ENCODE assay signal across 8 cellular contexts in genomic region chr1:39183503-39184353, GRCh38. TPM values are rescaled to one million over a fixed set of nuclear protein-coding genes. Genes with fewer than 3 reads are reported as not detected.
DNase-seq lines count a peak whose midpoint lies in the region; ATAC-seq and TF ChIP-seq lines count a peak whose summit lies in the region.

No MANE protein-coding gene starts in this region.

- H3K4me3 Mint-ChIP-seq in activated CD4-positive, alpha-beta memory T cell treated with anti-CD3 and anti-CD28 coated beads for 36 hours, result peak overlapping the region; percentile 11
- H3K4me3 Mint-ChIP-seq in endodermal cell (no peak overlapping the region), natural killer cell (no peak overlapping the region)

- no peak overlapping the region for H3K27ac ChIP-seq in endodermal cell (ENCODE audit: low read depth, low read length)
- peak overlapping the region; percentile 61 for H3K27ac ChIP-seq in subcutaneous abdominal adipose tissue (ENCODE audit: low read depth, low read length)

- no peaks in the 10 kb centered on the region for H3K9me3 Mint-ChIP-seq in activated CD4-positive, alpha-beta memory T cell treated with anti-CD3 and anti-CD28 coated beads for 36 hours
- H3K9me3 Mint-ChIP-seq in endodermal cell (no peaks in the 10 kb centered on the region), natural killer cell (no peaks in the 10 kb centered on the region)

- peaks cover 51% of the 10 kb centered on the region for H3K4me1 Mint-ChIP-seq in activated CD4-positive, alpha-beta memory T cell treated with anti-CD3 and anti-CD28 coated beads for 36 hours (ENCODE audit: low read depth)
- H3K4me1 Mint-ChIP-seq in endodermal cell, result peaks cover 32% of the 10 kb centered on the region
- H3K4me1 Mint-ChIP-seq in natural killer cell, result peaks cover 14% of the 10 kb centered on the region in 2 donors

- POLR2A ChIA-PET in activated CD4-positive, alpha-beta memory T cell treated with anti-CD3 and anti-CD28 coated beads for 36 hours (lab: Charles Lee), result interaction anchor here (0.6 to 1.6 kb wide), 6 partner anchors 8 to 175 kb away, joined by 3 to 8 read pairs (median 7); no protein-coding TSS in a partner anchor

- peak; percentile 53 for DNase-seq in D341Med (ENCODE audit: low spot score)
- peak; percentile 78 for DNase-seq in NCI-H82 (lab: John Stamatoyannopoulos, UW)
- DNase-seq in activated CD4-positive, alpha-beta memory T cell treated with anti-CD3 and anti-CD28 coated beads for 36 hours, result peak; percentile 91
- DNase-seq in endodermal cell, result peak; percentile 85
- DNase-seq in natural killer cell, result peak; percentile 53

- H3K36me3 ChIP-seq in endodermal cell (ENCODE audit: control insufficient read depth, insufficient read depth, low read length) (no peaks in the 10 kb centered on the region), subcutaneous abdominal adipose tissue (ENCODE audit: control insufficient read depth in 5 of 5, insufficient read depth in 5 of 5, low read length in 5 of 5) (no peaks in the 10 kb centered on the region)

- H3K9ac ChIP-seq in endodermal cell (ENCODE audit: extremely low read depth, low read length, poor library complexity, severe bottlenecking) (no peak overlapping the region), subcutaneous abdominal adipose tissue (ENCODE audit: low read length in 5 of 5) (no peak overlapping the region)

- H3K27ac Mint-ChIP-seq in activated CD4-positive, alpha-beta memory T cell treated with anti-CD3 and anti-CD28 coated beads for 36 hours, result peak overlapping the region; percentile 91
- H3K27ac Mint-ChIP-seq in endodermal cell, result no peak overlapping the region
- peak overlapping the region; percentile 58 to 90 for H3K27ac Mint-ChIP-seq in natural killer cell

- H3K36me3 Mint-ChIP-seq in activated CD4-positive, alpha-beta memory T cell treated with anti-CD3 and anti-CD28 coated beads for 36 hours, result no peaks in the 10 kb centered on the region
- peaks cover 6% of the 10 kb centered on the region for H3K36me3 Mint-ChIP-seq in endodermal cell (ENCODE audit: low read depth)
- H3K36me3 Mint-ChIP-seq in natural killer cell, result no peaks in the 10 kb centered on the region

- TF ChIP-seq CTCF in endodermal cell (conservative IDR thresholded peaks at IDR 0.05) (peak; percentile 75), natural killer cell (IDR thresholded peaks at IDR 0.05) (peak; percentile 63)

- ATAC-seq in HG02943 (IDR thresholded peaks at IDR 0.05; ENCODE audit: low read depth, unreplicated experiment), result peak; percentile 74
- ATAC-seq in natural killer cell, result peak; percentile 89 to 92 (median 92)
- no peak for ATAC-seq in HG02885 (IDR thresholded peaks at IDR 0.05; ENCODE audit: poor library complexity, unreplicated experiment)

- CTCF ChIA-PET in activated CD4-positive, alpha-beta memory T cell treated with anti-CD3 and anti-CD28 coated beads for 36 hours (lab: Charles Lee), result interaction anchor here (0.7 to 5.6 kb wide), 30 partner anchors 9 to 227 kb away, joined by 3 to 75 read pairs (median 4); partner anchors contain the start of genes MACF1 and NDUFS5

- no peaks in the 10 kb centered on the region for H3K27me3 Mint-ChIP-seq in activated CD4-positive, alpha-beta memory T cell treated with anti-CD3 and anti-CD28 coated beads for 36 hours
- H3K27me3 Mint-ChIP-seq in endodermal cell (ENCODE audit: insufficient read depth) (no peaks in the 10 kb centered on the region), natural killer cell (ENCODE audit: low read depth in 2 of 2) (no peaks in the 10 kb centered on the region)

- intact Hi-C loops in activated CD4-positive, alpha-beta memory T cell treated with anti-CD3 and anti-CD28 coated beads for 36 hours (cut with micrococcal nuclease), result loop anchor here (1.0 kb wide), 3 partner anchors 9 to 81 kb away; no protein-coding TSS in a partner anchor
- intact Hi-C loops in natural killer cell (cut with micrococcal nuclease), result loop anchor here (2.0 to 5.0 kb wide), 2 partner anchors 34 to 75 kb away; no protein-coding TSS in a partner anchor

- H3K9me3 ChIP-seq in endodermal cell (ENCODE audit: control insufficient read depth, low read length), result no peaks in the 10 kb centered on the region
- H3K9me3 ChIP-seq in subcutaneous abdominal adipose tissue (ENCODE audit: control insufficient read depth in 5 of 5, low read length in 5 of 5), result no peaks in the 10 kb centered on the region

- no peak overlapping the region for H3K4me3 ChIP-seq in endodermal cell (ENCODE audit: low read length)
- no peak overlapping the region for H3K4me3 ChIP-seq in subcutaneous abdominal adipose tissue (ENCODE audit: low read depth in 1 of 5, low read length in 5 of 5)

- H3K4me1 ChIP-seq in endodermal cell (ENCODE audit: control insufficient read depth, insufficient read depth, low read length), result peaks cover 7% of the 10 kb centered on the region
- H3K4me1 ChIP-seq in subcutaneous abdominal adipose tissue (ENCODE audit: control insufficient read depth in 5 of 5, insufficient read depth in 5 of 5, low read length in 5 of 5), result peaks cover 0 to 25% (median 12%) of the 10 kb centered on the region in 5 donors

- 91 to 95% methylated on average over 4 of the region's 4 CpGs for WGBS in endodermal cell (ENCODE audit: insufficient coverage in 1 of 2, insufficient read length in 1 of 2), 2 experiments

- no peaks in the 10 kb centered on the region for H3K27me3 ChIP-seq in endodermal cell (ENCODE audit: control insufficient read depth, insufficient read depth, low read length, poor library complexity, severe bottlenecking)
- H3K27me3 ChIP-seq in subcutaneous abdominal adipose tissue (ENCODE audit: control insufficient read depth in 5 of 5, insufficient read depth in 4 of 5, low read length in 5 of 5), result no peaks in the 10 kb centered on the region

RNA-seq across cellular contexts. Expression of gene MACF1, which starts 20.8 kb away (rescaled TPM):
- 100 to 1,000 TPM; 239 to 240 TPM for total RNA-seq in activated CD4-positive, alpha-beta memory T cell treated with anti-CD3 and anti-CD28 coated beads for 36 hours
- total RNA-seq in endodermal cell (100 to 1,000 TPM; 214 to 251 TPM), natural killer cell (100 to 1,000 TPM; 752 to 811 (median 752) TPM)
- 89.7 TPM for polyA plus RNA-seq in endodermal cell (2013, experiment 1 of 2)
- polyA plus RNA-seq in endodermal cell (2013, experiment 2 of 2), result 102 TPM
